Comparison of ENCODE assay signal across 8 cellular contexts in genomic region chr7:2870471-2870941, GRCh38. TPM values are rescaled to one million over a fixed set of nuclear protein-coding genes. Genes with fewer than 3 reads are reported as not detected.
DNase-seq lines count a peak whose midpoint lies in the region; ATAC-seq, FAIRE-seq and TF ChIP-seq lines count a peak whose summit lies in the region.

No MANE protein-coding gene starts in this region.

- in situ Hi-C loops in brain microvascular endothelial cell (cut with HindIII; ENCODE audit: low pct_ligation_motif_present, low sequenced_read_pairs) = no loop called here
- in situ Hi-C loops in HepG2 (cut with HindIII; ENCODE audit: extremely low pct_ligation_motif_present, low pct_unique_long_range_greater_than_20kb) = no loop called here

- no peak for TF ChIP-seq EP300 in HepG2 (IDR thresholded peaks at IDR 0.05; ENCODE audit: low read depth in 2 of 2, low read length in 2 of 2)
- TF ChIP-seq EP300 in HepG2 (CRISPR knock-in tag; IDR thresholded peaks at IDR 0.05; ENCODE audit: borderline replicate concordance) = no peak
- TF ChIP-seq EP300 in suprapubic skin (IDR thresholded peaks at IDR 0.05) = no peak

- H3K9ac ChIP-seq in DND-41 (ENCODE audit: low read depth, low read length) (0 out of 2 replicates have a peak overlapping the region, but pooled peaks have one; percentile 23), HepG2 (ENCODE audit: insufficient read depth, low read depth, low read length) (no peak overlapping the region)

- H3K27ac ChIP-seq in DND-41 (ENCODE audit: low read length) (peak overlapping the region; percentile 47), brain microvascular endothelial cell (no peak overlapping the region), HepG2 (ENCODE audit: extremely low read length, insufficient read depth, low read length) (no peak overlapping the region), suprapubic skin (no peak overlapping the region)

- 16% methylated on average over 8 of the region's 10 CpGs for WGBS in HepG2 (ENCODE audit: low lambda C conversion rate)
- WGBS in suprapubic skin = 18% methylated on average over 10 of the region's 10 CpGs

- H3K4me3 ChIP-seq in DND-41 (ENCODE audit: low read depth in 1 of 2, low read length in 2 of 2) (no peak overlapping the region; a peak in 1 of 4 replicates), brain microvascular endothelial cell (ENCODE audit: low read depth, low read length) (no peak overlapping the region), HepG2 (replicated peaks in 1 of 3; ENCODE audit: insufficient read depth in 1 of 3, low read depth in 2 of 3, low read length in 3 of 3) (peak overlapping the region in 2 of 3 experiments; percentile 33 to 41; a peak in 3 of 6 replicates), suprapubic skin (peak overlapping the region; percentile 2)

- TF ChIP-seq POLR2A in HepG2 (IDR thresholded peaks at IDR 0.05; ENCODE audit: insufficient read depth in 1 of 2, low read depth in 2 of 2, low read length in 2 of 2) (no peak), suprapubic skin (IDR thresholded peaks at IDR 0.05) (no peak)

- POLR2A ChIA-PET in HepG2 (lab: Yijun Ruan, JAX) = no interaction called here

- TF ChIP-seq RAD21 in HepG2 (CRISPR knock-in tag; IDR thresholded peaks at IDR 0.05) = no peak

- no peaks in the 10 kb centered on the region for H3K27me3 ChIP-seq in DND-41 (ENCODE audit: insufficient read depth, low read length, poor library complexity)
- no peaks in the 10 kb centered on the region for H3K27me3 ChIP-seq in brain microvascular endothelial cell (replicated peaks)
- H3K27me3 ChIP-seq in HepG2 (ENCODE audit: control insufficient read depth in 1 of 2, insufficient read depth in 2 of 2, low read length in 2 of 2) = peaks cover 1 to 10% of the 10 kb centered on the region in 2 experiments; a peak in 4 of 5 replicates
- no peaks in the 10 kb centered on the region for H3K27me3 ChIP-seq in suprapubic skin

- H3K4me2 ChIP-seq in DND-41 (ENCODE audit: insufficient read depth, low read length) = peak overlapping the region; percentile 42
- peak overlapping the region; percentile 59 for H3K4me2 ChIP-seq in HepG2 (ENCODE audit: low read depth, low read length)

- FAIRE-seq in HepG2 (lab: Jason Lieb, UNC) = no peak

- TF ChIP-seq CTCF in DND-41 (IDR thresholded peaks at IDR 0.05; ENCODE audit: borderline replicate concordance, extremely low read depth, low read length, poor library complexity, severe bottlenecking) (no peak), brain microvascular endothelial cell (IDR thresholded peaks at IDR 0.05; ENCODE audit: low read depth, low read length, missing control alignments) (no peak), HepG2 (CRISPR knock-in tag; IDR thresholded peaks at IDR 0.05) (no peak), suprapubic skin (IDR thresholded peaks at IDR 0.05) (no peak)

- H3K36me3 ChIP-seq in DND-41 (ENCODE audit: insufficient read depth, low read length) (no peaks in the 10 kb centered on the region), brain microvascular endothelial cell (replicated peaks) (no peaks in the 10 kb centered on the region), HepG2 (replicated peaks in 1 of 2; ENCODE audit: control insufficient read depth in 1 of 2, insufficient read depth in 2 of 2, low read length in 2 of 2) (no peaks in the 10 kb centered on the region), suprapubic skin (no peaks in the 10 kb centered on the region)

- DNase-seq in DND-41 (peak; percentile 67), T-helper 1 cell (peak in 3 of 5 donors; percentile 17 to 80 (median 49)), brain microvascular endothelial cell (peak; percentile 68), HepG2 (ENCODE audit: low spot score) (no peak), suprapubic skin (ENCODE audit: low spot score in 2 of 2) (peak in 1 of 2 donors; percentile 84), NCI-H446 (lab: John Stamatoyannopoulos, UW) (no peak)

- H2AFZ ChIP-seq in DND-41 (ENCODE audit: low read depth, low read length) = peak overlapping the region; percentile 64; the same call in 1 of the 2 replicates
- no peak overlapping the region for H2AFZ ChIP-seq in HepG2 (ENCODE audit: low read length)

- H3K4me1 ChIP-seq in DND-41 (ENCODE audit: insufficient read depth, low read length) (peaks cover 13% of the 10 kb centered on the region), HepG2 (ENCODE audit: insufficient read depth, low read length) (peaks cover 10% of the 10 kb centered on the region; the same call in 1 of the 2 replicates), suprapubic skin (peaks cover 16% of the 10 kb centered on the region)

- ATAC-seq in DND-41 (ENCODE audit: insufficient read depth, low read depth) (peak; percentile 86), HG03025 (IDR thresholded peaks at IDR 0.05; ENCODE audit: low FRiP score, unreplicated experiment) (peak; percentile 43), HepG2 (peak; percentile 64), GM19324 (IDR thresholded peaks at IDR 0.05; ENCODE audit: low FRiP score, unreplicated experiment) (no peak)

- H4K20me1 ChIP-seq in DND-41 (ENCODE audit: insufficient read depth, low read length) (no peaks in the 10 kb centered on the region), HepG2 (ENCODE audit: insufficient read depth, low read length) (no peaks in the 10 kb centered on the region)

- H3K79me2 ChIP-seq in DND-41 (ENCODE audit: insufficient read depth, low read length) = no peaks in the 10 kb centered on the region
- H3K79me2 ChIP-seq in HepG2 (ENCODE audit: insufficient read depth, low read length) = no peaks in the 10 kb centered on the region

- no TSS peak for BruUV-seq in HepG2 (replicated peaks; lab: Mats Ljungman, UMichigan)

- intact Hi-C loops in HepG2 (cut with micrococcal nuclease; ENCODE audit: unreplicated experiment) = no loop called here

- CTCF ChIA-PET in HepG2 (lab: Yijun Ruan, JAX; ENCODE audit: low intra/inter-chr PET ratio, low total read pairs) = no interaction called here

- no peaks in the 10 kb centered on the region for H3K9me3 ChIP-seq in DND-41 (ENCODE audit: insufficient read depth, low read length, severe bottlenecking)
- H3K9me3 ChIP-seq in HepG2 (ENCODE audit: low read length) = no peaks in the 10 kb centered on the region
- no peaks in the 10 kb centered on the region for H3K9me3 ChIP-seq in suprapubic skin

TF ChIP-seq in HepG2, 621 proteins besides CTCF, POLR2A, EP300 and RAD21:
- TF ChIP-seq POGK (CRISPR knock-in tag; conservative IDR thresholded peaks at IDR 0.05) (no peak), SOX6 (IDR thresholded peaks at IDR 0.05) (no peak), SOX6 (CRISPR knock-in tag; IDR thresholded peaks at IDR 0.05) (no peak), ZNF10 (CRISPR knock-in tag; IDR thresholded peaks at IDR 0.05; ENCODE audit: borderline replicate concordance, low read depth) (no peak)

RNA-seq across cellular contexts. Expression of gene GNA12, which starts 26.4 kb away (rescaled TPM):
- 16.2 and 23.3 TPM in 2 replicates for total RNA-seq in HepG2 (2016; rRNA removed; fragmentation: Illumina TruSeq; extraction: Trizol)
- 7.2 and 7.5 TPM in 2 replicates for total RNA-seq in HepG2 (2016; cell fraction: cytosol; rRNA removed; fragmentation: Illumina TruSeq; extraction: Trizol; ENCODE audit: low read depth)
- 16.1 and 17.2 TPM in 2 replicates for total RNA-seq in HepG2 (2016; cell fraction: insoluble cytoplasmic fraction; rRNA removed; fragmentation: Illumina TruSeq; extraction: Trizol)
- 26.9 and 27.9 TPM in 2 replicates for total RNA-seq in HepG2 (2016; cell fraction: membrane; rRNA removed; fragmentation: Illumina TruSeq; extraction: Trizol)
- total RNA-seq in HepG2 (2016; cell fraction: nucleus; rRNA removed; fragmentation: Illumina TruSeq; extraction: Trizol) = 14.4 and 16.2 TPM in 2 replicates
- polyA plus RNA-seq in HepG2 (2011; rRNA removed) = 50.9 and 68.0 TPM in 2 replicates
- 45.6 and 47.6 TPM in 2 replicates for polyA plus RNA-seq in HepG2 (2011; cell fraction: cytosol; rRNA removed)
- 34.2 and 39.3 TPM in 2 replicates for polyA plus RNA-seq in HepG2 (2011; cell fraction: nucleus; rRNA removed)
- 39.2 and 40.4 TPM in 2 replicates for polyA plus RNA-seq in HepG2 (2012)
- 11.0 and 12.4 TPM in 2 replicates for polyA plus RNA-seq in HepG2 (2016; cell fraction: cytosol; fragmentation: Illumina TruSeq; extraction: Trizol; ENCODE audit: low read depth)
- polyA plus RNA-seq in HepG2 (2016; cell fraction: insoluble cytoplasmic fraction; fragmentation: Illumina TruSeq; extraction: Trizol; ENCODE audit: low read depth) = 33.6 and 42.6 TPM in 2 replicates
- 39.2 and 40.8 TPM in 2 replicates for polyA plus RNA-seq in HepG2 (2016; cell fraction: membrane; fragmentation: Illumina TruSeq; extraction: Trizol; ENCODE audit: low read depth)
- 26.9 and 29.3 TPM in 2 replicates for polyA plus RNA-seq in HepG2 (2016; cell fraction: nucleus; fragmentation: Illumina TruSeq; extraction: Trizol; ENCODE audit: insufficient read depth, low read depth)
- polyA minus RNA-seq in HepG2 (2011; rRNA and poly(A)+ RNA removed; ENCODE audit: low replicate concordance) = 54.6 and 166 TPM in 2 replicates
- polyA minus RNA-seq in HepG2 (2011; cell fraction: cytosol; rRNA and poly(A)+ RNA removed) = 37.4 and 48.5 TPM in 2 replicates
- 30.9 and 39.8 TPM in 2 replicates for polyA minus RNA-seq in HepG2 (2011; cell fraction: nucleus; rRNA and poly(A)+ RNA removed)
- total RNA-seq in suprapubic skin = 10 to 100 TPM in 3 of 4 donors, 1 to 10 TPM in 1; 9.7 to 15.0 (median 13.3) TPM

Comparison
In these comparisons a context has a peak if more than half of its experiments do, and no peak if none do; other contexts are left out.
1. DNase-seq: peak in DND-41 (single experiment), T-helper 1 cell (3 of 5) and brain microvascular endothelial cell (single experiment); none in HepG2 (single experiment) and NCI-H446 (0 of 2).
2. H3K4me3 ChIP-seq: peak in HepG2 (2 of 3) and suprapubic skin (single experiment); none in DND-41 (0 of 2) and brain microvascular endothelial cell (single experiment).